In the genomic region with DNA sequence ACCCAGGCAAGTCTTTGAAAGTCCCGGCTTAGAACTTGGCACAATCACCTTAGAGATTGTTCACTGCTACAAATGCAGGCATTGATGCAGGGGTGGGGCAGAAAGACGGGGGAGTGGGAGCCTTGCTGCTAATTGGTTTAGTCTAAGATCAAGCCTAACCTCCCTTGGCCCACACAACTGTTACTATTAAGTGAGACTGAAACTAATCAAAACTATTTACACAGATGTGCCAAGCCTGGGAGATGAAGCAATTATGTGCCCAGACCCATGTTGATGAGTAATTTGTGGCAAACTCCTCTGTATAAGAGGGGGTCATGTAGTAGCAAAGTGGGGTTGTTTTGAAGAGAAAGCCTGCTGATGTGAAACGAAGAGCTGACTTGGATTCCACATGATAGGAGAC, we compare ENCODE assay signal across 10 cellular contexts.
DNase-seq lines count a peak whose midpoint lies in the region; ATAC-seq and TF ChIP-seq lines count a peak whose summit lies in the region.
"Had no signal": no experiment of that assay in that cellular context is flagged by ENCODE, and none has a peak within 500 bp of the region (broad histone marks: within the 10 kb centered on the region; RNA-seq: fewer than 3 reads in every experiment).

No MANE protein-coding gene starts in this region.

- H3K4me3 Mint-ChIP-seq in activated T-helper 2 cell treated with anti-CD3 and anti-CD28 coated beads, Interferon-gamma antibody, Interleukin-2, Interleukin-4, amounts not matched to agents 10 μg/mL and 5 μg/mL and 100 μg/mL, durations not matched to agents 14 hours and 24 hours and 36 hours (ENCODE audit: low read depth), result no peak overlapping the region
- H3K4me3 Mint-ChIP-seq: dendritic cell treated with granulocyte-macrophage colony-stimulating factor and Interleukin-4, amounts not matched to agents 40 ng/mL and 50 ng/mL, for 4 days had no signal

- ATAC-seq in HCT116, result no peak; the same call in 1 of the 2 replicates
- ATAC-seq in GM18909 (IDR thresholded peaks at IDR 0.05; ENCODE audit: poor library complexity, unreplicated experiment), result no peak

- TF ChIP-seq CTCF in HCT116 (IDR thresholded peaks at IDR 0.05 in 2 of 3, conservative IDR thresholded peaks at IDR 0.05 in 1 of 3; ENCODE audit: borderline replicate concordance in 1 of 3, insufficient read depth in 1 of 3, low read depth in 2 of 3, low read length in 2 of 3), result no peak
- TF ChIP-seq CTCF in kidney epithelial cell (IDR thresholded peaks at IDR 0.05; ENCODE audit: insufficient read depth, low read length, poor library complexity, severe bottlenecking), result no peak

- RAD21 ChIA-PET in HCT116 (lab: Charles Lee; ENCODE audit: low non-redundant PET in 1 of 2, low total read pairs in 2 of 2, uncharacterized antibody in 2 of 2, unreplicated experiment in 2 of 2), result no interaction called here

- no peaks in the 10 kb centered on the region for H3K36me3 Mint-ChIP-seq in activated T-helper 2 cell treated with anti-CD3 and anti-CD28 coated beads, Interferon-gamma antibody, Interleukin-2, Interleukin-4, amounts not matched to agents 10 μg/mL and 5 μg/mL and 100 μg/mL, durations not matched to agents 14 hours and 24 hours and 36 hours (ENCODE audit: low read depth)

- H3K4me1 ChIP-seq in HCT116 (ENCODE audit: control insufficient read depth in 1 of 2, insufficient read depth in 2 of 2, low read length in 2 of 2), result peaks cover 45 to 72% of the 10 kb centered on the region in 2 experiments

- no peaks in the 10 kb centered on the region for H4K20me1 ChIP-seq in HCT116 (ENCODE audit: insufficient read depth)

- TF ChIP-seq RAD21 in HCT116 (IDR thresholded peaks at IDR 0.05; ENCODE audit: low read depth), result no peak

- H3K4me3 ChIP-seq in HCT116 (replicated peaks in 1 of 2; ENCODE audit: low read depth in 1 of 2, low read length in 2 of 2) (peak overlapping the region in 1 of 2 experiments; percentile 26; a peak in 2 of 4 replicates), kidney epithelial cell (ENCODE audit: low read depth, low read length) (no peak overlapping the region)

- H3K9me3 Mint-ChIP-seq in activated T-helper 2 cell treated with anti-CD3 and anti-CD28 coated beads, Interferon-gamma antibody, Interleukin-2, Interleukin-4, amounts not matched to agents 10 μg/mL and 5 μg/mL and 100 μg/mL, durations not matched to agents 14 hours and 24 hours and 36 hours, result no peaks in the 10 kb centered on the region
- H3K9me3 Mint-ChIP-seq: dendritic cell treated with granulocyte-macrophage colony-stimulating factor and Interleukin-4, amounts not matched to agents 40 ng/mL and 50 ng/mL, for 4 days had no signal

- peak overlapping the region; percentile 88 for H3K27ac Mint-ChIP-seq in activated T-helper 2 cell treated with anti-CD3 and anti-CD28 coated beads, Interferon-gamma antibody, Interleukin-2, Interleukin-4, amounts not matched to agents 10 μg/mL and 5 μg/mL and 100 μg/mL, durations not matched to agents 14 hours and 24 hours and 36 hours
- H3K27ac Mint-ChIP-seq: dendritic cell treated with granulocyte-macrophage colony-stimulating factor and Interleukin-4, amounts not matched to agents 40 ng/mL and 50 ng/mL, for 4 days had no signal

- H3K27ac ChIP-seq in HCT116 (ENCODE audit: low read depth, low read length), result peak overlapping the region; percentile 65; the same call in 1 of the 2 replicates
- H3K27ac ChIP-seq: VCaP had no signal

- no peaks in the 10 kb centered on the region for H3K9me3 ChIP-seq in HCT116 (ENCODE audit: control insufficient read depth in 1 of 2, insufficient read depth in 1 of 2, low read depth in 1 of 2, low read length in 2 of 2)

- no peaks in the 10 kb centered on the region for H3K27me3 ChIP-seq in HCT116 (ENCODE audit: insufficient read depth, low read length)
- no peaks in the 10 kb centered on the region for H3K27me3 ChIP-seq in kidney epithelial cell (ENCODE audit: control insufficient read depth, insufficient read depth, low read length)

- POLR2A ChIA-PET in HCT116 (lab: Charles Lee), result interaction anchor here (2.3 kb wide), 1 partner anchor 9 kb away, joined by 10 read pairs; no protein-coding TSS in a partner anchor

- H3K9ac ChIP-seq in HCT116 (ENCODE audit: low read length), result peak overlapping the region; percentile 36

- H3K27me3 Mint-ChIP-seq in activated T-helper 2 cell treated with anti-CD3 and anti-CD28 coated beads, Interferon-gamma antibody, Interleukin-2, Interleukin-4, amounts not matched to agents 10 μg/mL and 5 μg/mL and 100 μg/mL, durations not matched to agents 14 hours and 24 hours and 36 hours (ENCODE audit: low read depth), result no peaks in the 10 kb centered on the region

- no peaks in the 10 kb centered on the region for H3K79me2 ChIP-seq in HCT116 (ENCODE audit: insufficient read depth, low read length)

- peak overlapping the region; percentile 61 for H3K4me2 ChIP-seq in HCT116 (ENCODE audit: low read length)

- CTCF ChIA-PET in HCT116 (lab: Charles Lee), result interaction anchor here (1.2 kb wide), 1 partner anchor 20 kb away, joined by 3 read pairs; no protein-coding TSS in a partner anchor

- TF ChIP-seq POLR2A in HCT116 (IDR thresholded peaks at IDR 0.05; ENCODE audit: borderline replicate concordance, extremely low read depth, insufficient read depth, insufficient read length), result no peak

- H3K9me2 ChIP-seq in HCT116 (ENCODE audit: insufficient read depth), result no peaks in the 10 kb centered on the region

- intact Hi-C loops in HCT116 (cut with micrococcal nuclease), result loop anchor here (10.0 kb wide), 1 partner anchor 761 kb away; no protein-coding TSS in a partner anchor
- intact Hi-C loops in activated T-helper 2 cell treated with anti-CD3 and anti-CD28 coated beads, Interferon-gamma antibody, Interleukin-2, Interleukin-4, amounts not matched to agents 10 μg/mL and 5 μg/mL and 100 μg/mL, durations not matched to agents 14 hours and 24 hours and 36 hours (cut with micrococcal nuclease), result loop anchor here (2.0 to 10.0 kb wide), 4 partner anchors 19 to 801 kb away; a partner anchor contains a TSS

- BruUV-seq in HCT116 (replicated peaks; lab: Mats Ljungman, UMichigan), result no TSS peak

- no peaks in the 10 kb centered on the region for H3K36me3 ChIP-seq in HCT116 (ENCODE audit: control insufficient read depth in 1 of 2, insufficient read depth in 2 of 2, low read length in 2 of 2)
- no peaks in the 10 kb centered on the region for H3K36me3 ChIP-seq in kidney epithelial cell (ENCODE audit: control insufficient read depth, insufficient read depth, low read length)

- DNase-seq in ELR (ENCODE audit: low read depth) (peak; percentile 47), HCT116 (ENCODE audit: low read depth, low spot score) (no peak), kidney epithelial cell (ENCODE audit: low read depth) (peak; percentile 84), NCI-H226 (no peak), NOMO-1 treated with DMSO at 0.1 percent for 48 hours (lab: John Stamatoyannopoulos, UW; ENCODE audit: unreplicated experiment) (no peak), CD1c-positive myeloid dendritic cell (ENCODE audit: extremely low spot score) (no peak)
- no peak for DNase-seq in activated T-helper 2 cell treated with anti-CD3 and anti-CD28 coated beads, Interferon-gamma antibody, Interleukin-2, Interleukin-4, amounts not matched to agents 10 μg/mL and 5 μg/mL and 100 μg/mL, durations not matched to agents 14 hours and 24 hours and 36 hours (ENCODE audit: low spot score)

- peak overlapping the region; percentile 79 for H2AFZ ChIP-seq in HCT116 (ENCODE audit: low read depth, low read length, poor library complexity, severe bottlenecking)

- peaks cover 72% of the 10 kb centered on the region for H3K4me1 Mint-ChIP-seq in activated T-helper 2 cell treated with anti-CD3 and anti-CD28 coated beads, Interferon-gamma antibody, Interleukin-2, Interleukin-4, amounts not matched to agents 10 μg/mL and 5 μg/mL and 100 μg/mL, durations not matched to agents 14 hours and 24 hours and 36 hours (ENCODE audit: low read depth)

TF ChIP-seq in HCT116, 20 proteins besides CTCF, POLR2A, EP300 and RAD21:
- TF ChIP-seq ZNF274 (IDR thresholded peaks at IDR 0.05; ENCODE audit: low read depth, low read length) (no peak), FOSL1 (IDR thresholded peaks at IDR 0.05; ENCODE audit: low read depth) (no peak), CEBPB (IDR thresholded peaks at IDR 0.05; ENCODE audit: low read depth) (peak; percentile 32; the same call in 1 of the 2 replicates)

Comparison
In these comparisons a context has a peak if more than half of its experiments do, and no peak if none do; other contexts are left out.
1. DNase-seq: peak in ELR (single experiment) and kidney epithelial cell (single experiment); none in HCT116 (single experiment), activated T-helper 2 cell treated with anti-CD3 and anti-CD28 coated beads, Interferon-gamma antibody, Interleukin-2, Interleukin-4, amounts not matched to agents 10 μg/mL and 5 μg/mL and 100 μg/mL, durations not matched to agents 14 hours and 24 hours and 36 hours (single experiment), NCI-H226 (single experiment), NOMO-1 treated with DMSO at 0.1 percent for 48 hours (single experiment) and CD1c-positive myeloid dendritic cell (single experiment).